ENCODE assay signal across 8 cellular contexts in genomic region chrX:103215037-103215767, GRCh38. TPM values are rescaled to one million over a fixed set of nuclear protein-coding genes. Genes with fewer than 3 reads are reported as not detected.
DNase-seq lines count a peak whose midpoint lies in the region; FAIRE-seq and TF ChIP-seq lines count a peak whose summit lies in the region.

Gene BEX4, plus strand, starts transcription at chrX:103215108. Its CDS starts 1,046 bp downstream, at chrX:103216154.

- H3K4me1 ChIP-seq in keratinocyte (ENCODE audit: control insufficient read depth, extremely low read depth, insufficient read depth, low read length) (peaks cover 3% of the 10 kb centered on the region), Karpas-422 (ENCODE audit: low read length) (no peaks in the 10 kb centered on the region)

- H3K9me3 ChIP-seq in keratinocyte (ENCODE audit: control insufficient read depth, low read depth, low read length) (no peaks in the 10 kb centered on the region), Karpas-422 (ENCODE audit: low read length) (no peaks in the 10 kb centered on the region)

- no peaks in the 10 kb centered on the region for H3K9me2 ChIP-seq in Karpas-422 (replicated peaks; ENCODE audit: insufficient read depth, low read length)

- H3K27ac ChIP-seq in keratinocyte (ENCODE audit: control insufficient read depth, insufficient read depth, low read length), result peak within 1 kb of the TSS; percentile 14
- no peak within 1 kb of the TSS for H3K27ac ChIP-seq in Karpas-422 (ENCODE audit: low read length)

- H3K4me2 ChIP-seq in keratinocyte (ENCODE audit: control insufficient read depth, extremely low read depth, insufficient read depth, low read depth, low read length) (peak within 1 kb of the TSS; percentile 64), Karpas-422 (ENCODE audit: low read depth, low read length, poor library complexity, severe bottlenecking) (no peak within 1 kb of the TSS)

- H3K79me2 ChIP-seq in keratinocyte (ENCODE audit: control insufficient read depth, insufficient read depth, low read length), result no peaks in the 10 kb centered on the region
- H3K79me2 ChIP-seq in Karpas-422 (ENCODE audit: low read length), result no peaks in the 10 kb centered on the region

- TF ChIP-seq CTCF in HFF-Myc (IDR thresholded peaks at IDR 0.05; ENCODE audit: low read depth, low read length, missing control alignments), result no peak
- TF ChIP-seq CTCF in keratinocyte (optimal IDR thresholded peaks at IDR 0.05 in 1 of 3, IDR thresholded peaks at IDR 0.05 in 1 of 3, conservative IDR thresholded peaks at IDR 0.05 in 1 of 3; ENCODE audit: extremely low read depth in 1 of 3, insufficient read depth in 2 of 3, low read length in 3 of 3), result no peak

- H3K4me3 ChIP-seq in HFF-Myc (replicated peaks; ENCODE audit: low read depth, low read length) (peak within 1 kb of the TSS; percentile 63), keratinocyte (ENCODE audit: control insufficient read depth in 2 of 3, extremely low read depth in 1 of 3, insufficient read depth in 2 of 3, low read depth in 1 of 3, low read length in 3 of 3) (peak within 1 kb of the TSS; percentile 51 to 60 (median 57)), Karpas-422 (ENCODE audit: low read length) (no peak within 1 kb of the TSS)

- no peaks in the 10 kb centered on the region for H3K9me1 ChIP-seq in keratinocyte (ENCODE audit: control insufficient read depth, extremely low read depth, insufficient read depth, low read length)

- H3K27me3 ChIP-seq in keratinocyte (ENCODE audit: control insufficient read depth, extremely low read depth, insufficient read depth, low read length), result peaks cover 7% of the 10 kb centered on the region
- H3K27me3 ChIP-seq in Karpas-422 (ENCODE audit: low read length), result no peaks in the 10 kb centered on the region

- dilution Hi-C loops in keratinocyte (cut with MboI; ENCODE audit: extremely low pct_ligation_motif_present, low sequenced_read_pairs), result no loop called here

- H3K36me3 ChIP-seq in keratinocyte (ENCODE audit: control insufficient read depth in 2 of 2, extremely low read depth in 1 of 2, insufficient read depth in 2 of 2, low read length in 2 of 2), result no peaks in the 10 kb centered on the region
- no peaks in the 10 kb centered on the region for H3K36me3 ChIP-seq in Karpas-422 (ENCODE audit: insufficient read depth, low read length)

- DNase-seq in GM12891 (ENCODE audit: insufficient read length, low spot score) (peak; percentile 65), HFF-Myc (ENCODE audit: extremely low read depth, low read depth) (peak; percentile 29), NCI-H1436 (lab: John Stamatoyannopoulos, UW) (peak; percentile 77), cerebellum (ENCODE audit: low spot score) (peak; percentile 86), keratinocyte (ENCODE audit: low read depth, low spot score) (no peak), Karpas-422 (no peak)
- peak; percentile 72 for DNase-seq in activated CD4-positive, alpha-beta T cell treated with anti-CD3 and anti-CD28 coated beads for 1 hour
- DNase-seq in stimulated activated CD4-positive, alpha-beta T cell treated with anti-CD3 and anti-CD28 coated beads, Interleukin-12 subunit alpha, Interleukin-12 subunit beta, amount 100 ng/mL, for 48 hours (ENCODE audit: low read depth in 2 of 3, low spot score in 1 of 3), result peak; percentile 67 to 73 (median 68)

- no peaks in the 10 kb centered on the region for H4K20me1 ChIP-seq in keratinocyte (ENCODE audit: control insufficient read depth, extremely low read depth, insufficient read depth, low read length)
- no peaks in the 10 kb centered on the region for H4K20me1 ChIP-seq in Karpas-422 (ENCODE audit: insufficient read depth, low read depth, low read length)

- FAIRE-seq in GM12891 (lab: Jason Lieb, UNC) (peak; percentile 96), keratinocyte (lab: Jason Lieb, UNC) (no peak)

- H2AFZ ChIP-seq in keratinocyte (ENCODE audit: control insufficient read depth, low read length) (peak within 1 kb of the TSS; percentile 49), Karpas-422 (ENCODE audit: low read length) (no peak within 1 kb of the TSS)

- H3K9ac ChIP-seq in keratinocyte (ENCODE audit: control insufficient read depth, extremely low read depth, insufficient read depth, low read length) (peak within 1 kb of the TSS; percentile 64), Karpas-422 (ENCODE audit: low read length) (no peak within 1 kb of the TSS)

- peak; percentile 74 for TF ChIP-seq POLR2A in GM12891 (IDR thresholded peaks at IDR 0.05; ENCODE audit: low read depth, low read length)

TF ChIP-seq in GM12891, 5 proteins besides CTCF, POLR2A, EP300 and RAD21:
- TF ChIP-seq PAX5 (IDR thresholded peaks at IDR 0.05; ENCODE audit: insufficient read depth, low read length, severe bottlenecking) (no peak), POLR2AphosphoS5 (IDR thresholded peaks at IDR 0.05; ENCODE audit: low read depth, low read length) (peak; percentile 77), SPI1 (IDR thresholded peaks at IDR 0.05; ENCODE audit: low read depth, low read length) (no peak), POU2F2 (IDR thresholded peaks at IDR 0.05; ENCODE audit: low read depth, low read length) (no peak), TAF1 (IDR thresholded peaks at IDR 0.05; ENCODE audit: low read depth, low read length) (peak; percentile 99)

RNA-seq across cellular contexts. Expression of gene BEX4, which starts in this region (rescaled TPM):
- 30.9 TPM for polyA plus RNA-seq in GM12891 (2012; ENCODE audit: low read depth, missing spikeins)
- 54.0 TPM for total RNA-seq in cerebellum
- 11.8 to 20.0 TPM (median 14.3 TPM) in 3 replicates for polyA plus RNA-seq in keratinocyte
- polyA plus RNA-seq in keratinocyte (2011; ENCODE audit: low read depth), result 14.1 TPM
- 16.9 and 26.4 TPM in 2 replicates for polyA plus RNA-seq in keratinocyte (2011; cell fraction: cytosol; rRNA removed)
- 9.4 and 13.4 TPM in 2 replicates for polyA plus RNA-seq in keratinocyte (2011; cell fraction: nucleus; rRNA removed)
- polyA plus RNA-seq in keratinocyte (2012; ENCODE audit: low replicate concordance), result 11.0 and 14.7 TPM in 2 replicates
- 0.79 to 3.7 TPM (median 2.0 TPM) in 3 replicates for polyA minus RNA-seq in keratinocyte
- 9.0 TPM for polyA minus RNA-seq in keratinocyte (2011; cell fraction: cytosol; rRNA and poly(A)+ RNA removed)
- polyA minus RNA-seq in keratinocyte (2011; cell fraction: nucleus; rRNA and poly(A)+ RNA removed), result 0.95 and 4.8 TPM in 2 replicates
- total RNA-seq in Karpas-422 (2014; rRNA removed; shearing (Covaris generic); ENCODE audit: low replicate concordance), result not detected in 2 replicates

Comparison
In these comparisons a context has a peak if more than half of its experiments do, and no peak if none do; other contexts are left out.
1. RNA of gene BEX4 (total RNA-seq): 54.0 TPM in cerebellum (single experiment); not detected in Karpas-422; every median in the first group is over 10 times any median in the second.
2. DNase-seq: peak in GM12891 (single experiment), HFF-Myc (single experiment), NCI-H1436 (single experiment), activated CD4-positive, alpha-beta T cell treated with anti-CD3 and anti-CD28 coated beads for 1 hour (single experiment), cerebellum (single experiment) and stimulated activated CD4-positive, alpha-beta T cell treated with anti-CD3 and anti-CD28 coated beads, Interleukin-12 subunit alpha, Interleukin-12 subunit beta, amount 100 ng/mL, for 48 hours (3 of 3); none in keratinocyte (single experiment) and Karpas-422 (single experiment).